ENCODE assay signal across 8 cellular contexts in the genomic region with DNA sequence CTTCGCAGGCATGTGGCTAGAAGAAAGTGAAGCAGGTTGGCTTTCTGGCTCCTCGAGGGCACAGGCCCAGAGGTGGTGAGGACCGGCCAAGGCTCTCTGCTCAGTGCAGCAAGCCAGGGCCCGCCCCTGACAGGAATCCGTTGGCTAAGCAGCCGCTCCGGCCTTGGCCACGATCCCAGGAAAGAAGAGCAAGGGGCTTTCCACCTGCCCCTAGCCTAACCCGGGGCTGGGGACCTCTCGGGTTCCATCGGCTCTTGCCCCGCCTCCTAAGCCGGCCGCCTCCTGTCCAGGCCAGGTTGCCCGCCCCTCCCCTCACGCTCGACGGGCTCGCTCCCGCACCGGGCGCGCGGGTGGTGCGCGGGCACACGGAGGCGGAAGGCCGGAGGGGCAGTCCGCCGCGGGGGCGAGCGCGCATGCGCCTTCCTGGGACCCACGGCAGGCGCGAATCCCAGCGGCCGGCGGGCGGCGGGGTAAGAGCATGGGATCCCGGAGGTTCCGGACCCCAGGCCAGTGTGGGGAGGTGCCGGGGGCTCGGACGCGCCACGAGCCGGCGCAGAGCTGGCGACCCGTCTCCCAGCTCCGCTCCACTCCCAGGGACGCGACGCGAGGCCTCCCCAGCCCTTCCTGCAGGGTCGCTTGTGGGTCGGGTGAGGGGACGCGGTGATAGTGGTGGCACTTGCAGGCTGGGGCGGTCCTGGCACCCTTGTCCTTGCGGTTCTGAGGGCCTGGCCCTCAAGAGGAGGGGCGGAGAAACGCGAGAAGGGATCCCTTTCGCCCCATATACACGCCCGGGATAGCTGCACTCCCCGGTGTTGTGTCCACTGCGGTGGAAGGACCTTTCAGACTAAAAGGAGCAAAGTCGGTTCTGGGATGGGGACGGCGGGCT. TPM values are rescaled to one million over a fixed set of nuclear protein-coding genes. Genes with fewer than 3 reads are reported as not detected.
DNase-seq lines count a peak whose midpoint lies in the region; ATAC-seq and TF ChIP-seq lines count a peak whose summit lies in the region.

A gene (plus strand): TSS at position 410 of the 886 bp plus-strand sequence. CDS start 3,351 bp downstream, outside the sequence.

- TF ChIP-seq CTCF in GM13976 (IDR thresholded peaks at IDR 0.05; ENCODE audit: borderline replicate concordance, control extremely low read depth, extremely low read depth, insufficient read depth, missing control alignments), result no peak
- no peak for TF ChIP-seq CTCF in transverse colon (IDR thresholded peaks at IDR 0.05)

- peak within 1 kb of the TSS; percentile 87 for H4K8ac ChIP-seq in trophoblast cell (ENCODE audit: low read depth, low read length)

- no peak for TF ChIP-seq EP300 in transverse colon (IDR thresholded peaks at IDR 0.05; ENCODE audit: low read depth)

- peak; percentile 99 for DNase-seq in GM13976 (ENCODE audit: low spot score)
- DNase-seq in NCI-H1417 treated with DMSO at 0.1 percent for 48 hours (lab: John Stamatoyannopoulos, UW), result peak; percentile 70
- peak; percentile 74 for DNase-seq in T follicular helper cell (ENCODE audit: low read depth)
- peak; percentile 97 for DNase-seq in adipocyte (ENCODE audit: low read depth)
- peak; percentile 98 for DNase-seq in cardiac septum (ENCODE audit: low spot score)
- peak; percentile 93 to 97 for DNase-seq in trophoblast cell
- peak; percentile 95 for DNase-seq in transverse colon

- H3K14ac ChIP-seq in trophoblast cell (ENCODE audit: low read length), result peak within 1 kb of the TSS; percentile 81

- H3K23ac ChIP-seq in trophoblast cell (ENCODE audit: low read length), result no peak within 1 kb of the TSS

- peak; percentile 94 for ATAC-seq in HG02840 (IDR thresholded peaks at IDR 0.05; ENCODE audit: low FRiP score, unreplicated experiment)

- H2BK120ac ChIP-seq in trophoblast cell (ENCODE audit: insufficient read depth, low read length, poor library complexity), result peak within 1 kb of the TSS; percentile 45

- H3K36me3 ChIP-seq in adipocyte (ENCODE audit: control insufficient read depth, insufficient read depth, low read length, severe bottlenecking) (no peaks in the 10 kb centered on the region), trophoblast cell (ENCODE audit: control insufficient read depth in 1 of 2, insufficient read depth in 2 of 2, low read length in 2 of 2) (no peaks in the 10 kb centered on the region), transverse colon (no peaks in the 10 kb centered on the region)

- no peak within 1 kb of the TSS for H3K27ac ChIP-seq in trophoblast cell (ENCODE audit: low read depth, low read length)
- peak within 1 kb of the TSS; percentile 80 to 90 (median 86) for H3K27ac ChIP-seq in transverse colon

- peaks cover 5% of the 10 kb centered on the region for H3K79me1 ChIP-seq in trophoblast cell (ENCODE audit: low read length)

- TF ChIP-seq POLR2A in transverse colon (IDR thresholded peaks at IDR 0.05), result peak; percentile 68

- H3K4ac ChIP-seq in trophoblast cell (ENCODE audit: low read depth, low read length), result peak within 1 kb of the TSS; percentile 60

- H2AFZ ChIP-seq in trophoblast cell (ENCODE audit: insufficient read depth, low read length, poor library complexity), result peak within 1 kb of the TSS; percentile 88

- H4K12ac ChIP-seq in trophoblast cell (ENCODE audit: low read depth, low read length), result peak within 1 kb of the TSS; percentile 91

- peak within 1 kb of the TSS; percentile 28 for H2BK5ac ChIP-seq in trophoblast cell (ENCODE audit: low read depth, low read length, poor library complexity)

- H3K79me2 ChIP-seq in trophoblast cell (ENCODE audit: control insufficient read depth, insufficient read depth, low read length, poor library complexity), result peaks cover 3% of the 10 kb centered on the region

- WGBS in trophoblast cell (ENCODE audit: extremely low coverage, insufficient coverage, insufficient read length), result no CpG with 5 or more reads among the region's 77 CpGs
- WGBS in transverse colon (ENCODE audit: low coverage in 1 of 2), 2 donors, result 1% methylated on average over 59 of the region's 77 CpGs; no CpG with 5 or more reads in 1 of the 2 donors

- peak within 1 kb of the TSS; percentile 72 for H3K4me2 ChIP-seq in trophoblast cell (ENCODE audit: low read length)

- peak within 1 kb of the TSS; percentile 37 for H2BK12ac ChIP-seq in trophoblast cell (ENCODE audit: low read length)

- no peaks in the 10 kb centered on the region for H3K27me3 ChIP-seq in adipocyte (replicated peaks; ENCODE audit: control insufficient read depth, insufficient read depth, low read length)
- H3K27me3 ChIP-seq in trophoblast cell (ENCODE audit: insufficient read depth, low read length), result no peaks in the 10 kb centered on the region
- H3K27me3 ChIP-seq in transverse colon, result no peaks in the 10 kb centered on the region

- intact Hi-C loops in cardiac septum (cut with DNase I) (loop anchor here (2.0 to 10.0 kb wide), 2 partner anchors 155 to 227 kb away; a partner anchor contains a TSS), transverse colon (cut with DNase I; ENCODE audit: low total_unique reads) (no loop called here)

- H3K4me1 ChIP-seq in adipocyte (ENCODE audit: control insufficient read depth, insufficient read depth, low read length) (peaks cover 6% of the 10 kb centered on the region), trophoblast cell (ENCODE audit: control insufficient read depth in 1 of 2, insufficient read depth in 2 of 2, low read length in 2 of 2) (peaks cover 0 to 5% of the 10 kb centered on the region in 2 experiments), transverse colon (peaks cover 0 to 11% (median 8%) of the 10 kb centered on the region in 4 donors)

- H3K9me3 ChIP-seq in adipocyte (ENCODE audit: control insufficient read depth, low read length), result no peaks in the 10 kb centered on the region
- H3K9me3 ChIP-seq in trophoblast cell (ENCODE audit: insufficient read depth, low read depth, low read length), result no peaks in the 10 kb centered on the region
- no peaks in the 10 kb centered on the region for H3K9me3 ChIP-seq in transverse colon

- in situ Hi-C loops in GM13976 (cut with MboI; ENCODE audit: low sequenced_read_pairs, unreplicated experiment), result no loop called here
- in situ Hi-C loops in transverse colon (cut with MboI; ENCODE audit: low pct_ligation_motif_present in 1 of 4, low pct_unique_long_range_greater_than_20kb in 1 of 4, low sequenced_read_pairs in 3 of 4), result no loop called here

- peak within 1 kb of the TSS; percentile 97 for H3K9ac ChIP-seq in adipocyte (ENCODE audit: low read length)
- peak within 1 kb of the TSS; percentile 48 for H3K9ac ChIP-seq in trophoblast cell (ENCODE audit: low read length)

- H3K4me3 ChIP-seq in adipocyte (ENCODE audit: low read length), result peak within 1 kb of the TSS; percentile 99
- H3K4me3 ChIP-seq in trophoblast cell (ENCODE audit: low read depth, low read length), result peak within 1 kb of the TSS; percentile 83
- H3K4me3 ChIP-seq in transverse colon, result peak within 1 kb of the TSS; percentile 67 to 77 (median 71)

- H4K91ac ChIP-seq in trophoblast cell (ENCODE audit: low read depth, low read length), result peak within 1 kb of the TSS; percentile 52

- peak within 1 kb of the TSS; percentile 67 for H3K18ac ChIP-seq in trophoblast cell (ENCODE audit: low read length)

- no peak within 1 kb of the TSS for H2AK5ac ChIP-seq in trophoblast cell (ENCODE audit: low read length)

RNA-seq across cellular contexts. Expression of the gene that starts here (rescaled TPM):
- 3.4 TPM for total RNA-seq in cardiac septum
- 7.3 and 7.6 TPM in 2 replicates for polyA plus RNA-seq in trophoblast cell (2013)
- 10 to 100 TPM in 2 of 4 donors, 1 to 10 TPM in 1, under 1 TPM in 1; 0.60 to 20.0 (median 9.3) TPM for total RNA-seq in transverse colon
